32 cellular contexts compared by ENCODE assay signal in the genomic region with DNA sequence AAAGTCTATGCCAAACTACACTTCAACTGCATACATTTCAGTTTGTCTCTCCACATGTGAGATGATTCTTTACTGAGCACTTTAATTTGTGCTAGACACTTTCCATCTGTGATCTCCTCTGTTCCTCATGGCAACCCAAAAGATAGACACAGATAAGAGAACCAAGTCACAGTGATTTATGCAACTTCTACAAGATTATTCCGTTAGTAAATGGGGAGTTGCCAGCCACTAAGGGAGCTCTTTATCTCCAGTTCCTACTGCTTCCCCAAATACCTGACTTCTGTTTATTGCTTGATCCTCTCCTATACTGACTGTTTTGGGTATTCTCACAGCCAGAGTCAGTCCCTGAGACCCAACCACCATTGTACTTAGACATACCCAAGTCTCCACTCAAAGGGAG. TPM values are rescaled to one million over a fixed set of nuclear protein-coding genes. Genes with fewer than 3 reads are reported as not detected.
DNase-seq lines count a peak whose midpoint lies in the region; ATAC-seq and TF ChIP-seq lines count a peak whose summit lies in the region.
"Had no signal": no experiment of that assay in that cellular context is flagged by ENCODE, and none has a peak within 500 bp of the region (broad histone marks: within the 10 kb centered on the region; RNA-seq: fewer than 3 reads in every experiment).

No MANE protein-coding gene starts in this region.

- CTCF ChIA-PET in IMR-90 (lab: Yijun Ruan, JAX), result no interaction called here

- TF ChIP-seq CTCF in IMR-90 (conservative IDR thresholded peaks at IDR 0.05; ENCODE audit: low read depth, low read length), result no peak
- TF ChIP-seq CTCF in esophagus squamous epithelium (IDR thresholded peaks at IDR 0.05), result no peak

- no CpG with 5 or more reads among the region's 1 CpG for WGBS in IMR-90 (ENCODE audit: extremely low coverage in 2 of 2, insufficient read length in 1 of 2), 2 experiments
- WGBS in mesenchymal stem cell, result 42% methylated on average over 1 of the region's 1 CpG
- 43 to 50% methylated on average over 1 of the region's 1 CpG for WGBS in esophagus squamous epithelium, 2 donors

- H3K79me1 ChIP-seq in IMR-90 (ENCODE audit: low read depth in 1 of 2, low read length in 2 of 2), result no peaks in the 10 kb centered on the region; a peak in 1 of 4 replicates
- no peaks in the 10 kb centered on the region for H3K79me1 ChIP-seq in mesenchymal stem cell (replicated peaks; ENCODE audit: low read length, poor library complexity, severe bottlenecking)

- peak overlapping the region; percentile 35 for H2BK120ac ChIP-seq in IMR-90 (ENCODE audit: low read depth, low read length)
- H2BK120ac ChIP-seq in mesenchymal stem cell (ENCODE audit: low read depth, low read length), result no peak overlapping the region

- H2AK9ac ChIP-seq in IMR-90 (replicated peaks; ENCODE audit: low read depth, low read length, poor library complexity), result no peak overlapping the region

- peaks cover 4% of the 10 kb centered on the region; the same call in 1 of the 2 replicates for H3K4me1 ChIP-seq in IMR-90 (ENCODE audit: control insufficient read depth, insufficient read depth, low read length)
- H3K4me1 ChIP-seq in mesenchymal stem cell (ENCODE audit: control insufficient read depth, insufficient read depth, low read depth, low read length), result peaks cover 10% of the 10 kb centered on the region
- peaks cover 9 to 37% (median 15%) of the 10 kb centered on the region in 3 donors for H3K4me1 ChIP-seq in esophagus squamous epithelium
- H3K4me1 ChIP-seq: Caco-2, testis had no signal

- no peak for TF ChIP-seq RAD21 in IMR-90 (IDR thresholded peaks at IDR 0.05; ENCODE audit: low read length)

- in situ Hi-C loops in IMR-90 (cut with MboI; ENCODE audit: low sequenced_read_pairs), result no loop called here
- in situ Hi-C loops in G401 (cut with HindIII; ENCODE audit: low sequenced_read_pairs), result no loop called here

- no peaks in the 10 kb centered on the region for H3K36me3 ChIP-seq in IMR-90 (ENCODE audit: control insufficient read depth, insufficient read depth, low read length)
- no peaks in the 10 kb centered on the region for H3K36me3 ChIP-seq in SK-N-MC (ENCODE audit: insufficient read depth, low read length)
- no peaks in the 10 kb centered on the region for H3K36me3 ChIP-seq in mesenchymal stem cell (ENCODE audit: control insufficient read depth in 1 of 2, insufficient read depth in 2 of 2, low read depth in 1 of 2, low read length in 2 of 2)
- no peaks in the 10 kb centered on the region for H3K36me3 ChIP-seq in esophagus squamous epithelium
- H3K36me3 ChIP-seq: SJCRH30, vagina had no signal

- H2AK5ac ChIP-seq in IMR-90 (ENCODE audit: low read depth, low read length) (0 out of 2 replicates have a peak overlapping the region, but pooled peaks have one; percentile 49), mesenchymal stem cell (ENCODE audit: low read length, severe bottlenecking) (peak overlapping the region; percentile 54)

- no peak overlapping the region for H3K27ac ChIP-seq in IMR-90 (ENCODE audit: insufficient read depth, low read length)
- peak overlapping the region; percentile 65 for H3K27ac ChIP-seq in SK-N-MC
- H3K27ac ChIP-seq in mesenchymal stem cell (ENCODE audit: low read length, poor library complexity, severe bottlenecking), result no peak overlapping the region
- H3K27ac ChIP-seq in esophagus squamous epithelium, result peak overlapping the region in 2 of 4 donors; percentile 3 to 9
- H3K27ac ChIP-seq: SJCRH30, testis, vagina had no signal

- H3K27me3 ChIP-seq in IMR-90 (ENCODE audit: control insufficient read depth, insufficient read depth, low read length), result no peaks in the 10 kb centered on the region
- no peaks in the 10 kb centered on the region for H3K27me3 ChIP-seq in mesenchymal stem cell (ENCODE audit: control insufficient read depth in 1 of 2, insufficient read depth in 1 of 2, low read length in 2 of 2)
- H3K27me3 ChIP-seq in esophagus squamous epithelium, result no peaks in the 10 kb centered on the region
- H3K27me3 ChIP-seq: SJCRH30, testis, vagina had no signal

- dilution Hi-C loops in IMR-90 (cut with HindIII; ENCODE audit: low sequenced_read_pairs, unreplicated experiment), result no loop called here

- POLR2A ChIA-PET in IMR-90 (lab: Charles Lee; ENCODE audit: unreplicated experiment), result no interaction called here

- H4K8ac ChIP-seq in IMR-90 (ENCODE audit: low read depth in 2 of 2, low read length in 2 of 2) (no peak overlapping the region), mesenchymal stem cell (ENCODE audit: low read length) (no peak overlapping the region)

- no peak overlapping the region for H3K9ac ChIP-seq in IMR-90 (ENCODE audit: low read depth, low read length)
- H3K9ac ChIP-seq in SK-N-MC (ENCODE audit: insufficient read length), result no peak overlapping the region
- no peak overlapping the region for H3K9ac ChIP-seq in mesenchymal stem cell (ENCODE audit: low read length)

- no peak overlapping the region for H3K23ac ChIP-seq in IMR-90 (ENCODE audit: low read depth, low read length)
- no peak overlapping the region for H3K23ac ChIP-seq in mesenchymal stem cell (ENCODE audit: low read length in 2 of 2)

- H2BK20ac ChIP-seq in IMR-90 (ENCODE audit: low read depth, low read length), result peak overlapping the region; percentile 61; the same call in 1 of the 2 replicates

- H2AFZ ChIP-seq in IMR-90 (replicated peaks; ENCODE audit: low read length, poor library complexity), result no peak overlapping the region
- H2AFZ ChIP-seq in mesenchymal stem cell (ENCODE audit: low read depth, low read length), result no peak overlapping the region

- no peak overlapping the region for H3K4me3 ChIP-seq in IMR-90 (ENCODE audit: insufficient read depth, low read depth, low read length)
- H3K4me3 ChIP-seq in SK-N-MC, result no peak overlapping the region
- H3K4me3 ChIP-seq in mesenchymal stem cell (ENCODE audit: insufficient read depth in 1 of 2, low read depth in 1 of 2, low read length in 2 of 2), result no peak overlapping the region
- H3K4me3 ChIP-seq in esophagus squamous epithelium, result no peak overlapping the region
- H3K4me3 ChIP-seq: SJCRH30, testis, vagina had no signal

- ATAC-seq in IMR-90 (ENCODE audit: low read depth), result no peak
- ATAC-seq: activated CD4-positive, CD25-positive, alpha-beta regulatory T cell treated with anti-CD3 and anti-CD28 coated beads, Interleukin-2, amount 50 U/mL, for 24 hours; activated naive CD8-positive, alpha-beta T cell treated with anti-CD3 and anti-CD28 coated beads, Interleukin-2, amount 50 U/mL, for 24 hours; activated T-cell treated with anti-CD3 and anti-CD28 coated beads, Interleukin-2, amount 50 U/mL, for 72 hours; effector memory CD8-positive, alpha-beta T cell; right cardiac atrium had no signal

- no peak overlapping the region for H4K5ac ChIP-seq in IMR-90 (ENCODE audit: low read depth, low read length)

- H3K14ac ChIP-seq in IMR-90 (replicated peaks; ENCODE audit: low read depth, low read length), result no peak overlapping the region
- no peak overlapping the region for H3K14ac ChIP-seq in mesenchymal stem cell (ENCODE audit: low read length in 2 of 2)

- H3K18ac ChIP-seq in IMR-90 (ENCODE audit: low read depth, low read length) (no peak overlapping the region), mesenchymal stem cell (ENCODE audit: low read depth in 1 of 2, low read length in 2 of 2) (no peak overlapping the region)

- H3K56ac ChIP-seq in IMR-90 (ENCODE audit: extremely low read depth, insufficient read depth, low read length), result no peak overlapping the region

- no peak overlapping the region; the same call in 2 of the 3 replicates for H2BK15ac ChIP-seq in IMR-90 (ENCODE audit: low read depth, low read length)
- no peak overlapping the region for H2BK15ac ChIP-seq in mesenchymal stem cell (ENCODE audit: low read depth, poor library complexity, severe bottlenecking)

- no peak overlapping the region for H3K4me2 ChIP-seq in IMR-90 (ENCODE audit: low read depth, low read length)
- no peak overlapping the region for H3K4me2 ChIP-seq in mesenchymal stem cell (ENCODE audit: low read length, poor library complexity, severe bottlenecking)

- H4K20me1 ChIP-seq in IMR-90 (ENCODE audit: insufficient read depth, low read length), result no peaks in the 10 kb centered on the region

- H2BK5ac ChIP-seq in IMR-90 (ENCODE audit: low read depth, low read length, poor library complexity, severe bottlenecking), result no peak overlapping the region
- no peak overlapping the region for H2BK5ac ChIP-seq in mesenchymal stem cell (ENCODE audit: low read depth, low read length, poor library complexity, severe bottlenecking)

- TF ChIP-seq POLR2A in IMR-90 (IDR thresholded peaks at IDR 0.05; ENCODE audit: low read depth, low read length) (no peak), esophagus squamous epithelium (IDR thresholded peaks at IDR 0.05) (no peak)

- BruUV-seq in IMR-90 (replicated peaks; lab: Mats Ljungman, UMichigan), result no TSS peak

- H2BK12ac ChIP-seq in mesenchymal stem cell (ENCODE audit: low read length in 2 of 2), result peak overlapping the region in 1 of 2 experiments; percentile 73

- no peaks in the 10 kb centered on the region for H3K9me3 ChIP-seq in IMR-90 (ENCODE audit: control insufficient read depth, insufficient read depth, low read length)
- H3K9me3 ChIP-seq in SK-N-MC (ENCODE audit: low read depth, low read length), result no peaks in the 10 kb centered on the region
- no peaks in the 10 kb centered on the region for H3K9me3 ChIP-seq in mesenchymal stem cell (ENCODE audit: control insufficient read depth, low read length)
- H3K9me3 ChIP-seq in esophagus squamous epithelium, result no peaks in the 10 kb centered on the region
- H3K9me3 ChIP-seq: Caco-2, SJCRH30, testis, vagina had no signal

- no peak overlapping the region for H4K91ac ChIP-seq in IMR-90 (ENCODE audit: insufficient read depth, low read depth, low read length)
- no peak overlapping the region for H4K91ac ChIP-seq in mesenchymal stem cell (ENCODE audit: low read length)

- H3K4ac ChIP-seq in IMR-90 (ENCODE audit: low read depth, low read length), result no peak overlapping the region
- H3K4ac ChIP-seq in mesenchymal stem cell (ENCODE audit: low read depth in 1 of 2, low read length in 2 of 2), result no peak overlapping the region

- intact Hi-C loops in IMR-90 (cut with micrococcal nuclease), result no loop called here
- intact Hi-C loops in esophagus squamous epithelium (cut with DNase I), result no loop called here

- peaks cover 8% of the 10 kb centered on the region; the same call in 1 of the 2 replicates for H3K9me1 ChIP-seq in IMR-90 (ENCODE audit: insufficient read depth, low read length)

- peak; percentile 17 for DNase-seq in CD1c-positive myeloid dendritic cell (ENCODE audit: extremely low spot score)
- DNase-seq in IMR-90, result no peak
- DNase-seq in SK-N-MC (ENCODE audit: low read depth, low spot score), result no peak
- DNase-seq in mesenchymal stem cell, result no peak
- no peak for DNase-seq in esophagus squamous epithelium (lab: John Stamatoyannopoulos, UW)
- DNase-seq in 8988T, result no peak
- no peak for DNase-seq in G401 (ENCODE audit: low spot score)
- DNase-seq: activated CD4-positive, alpha-beta T cell treated with anti-CD3 and anti-CD28 coated beads, Interleukin-2, amount 50 U/mL, for 4 hours; activated naive CD4-positive, alpha-beta T cell; activated naive CD8-positive, alpha-beta T cell treated with anti-CD3 and anti-CD28 coated beads, Interleukin-2, amount 50 U/mL, for 24 hours; activated T-cell treated with anti-CD3 and anti-CD28 coated beads, Interleukin-2, amount 50 U/mL, for 72 hours; C1 segment of cervical spinal cord; Caco-2; caudate nucleus; DMS53; effector memory CD8-positive, alpha-beta T cell; erythroblast; foreskin fibroblast; head of caudate nucleus; kidney; midbrain; naive B cell; NCI-H1105 treated with DMSO at 0.1 percent for 48 hours; NCI-H187 treated with DMSO at 0.1 percent for 48 hours; NCI-H2227 treated with DMSO at 0.1 percent for 48 hours; NCI-H526 treated with DMSO at 0.1 percent for 48 hours; right cardiac atrium; SJCRH30; stimulated activated CD4-positive, alpha-beta T cell treated with anti-CD3 and anti-CD28 coated beads, Interleukin-1b, Interleukin-23, amount 100 ng/mL, for 48 hours; testis had no signal

RNA-seq across cellular contexts. Expression of gene AKAP13, which starts 24.1 kb away (rescaled TPM):
- total RNA-seq in IMR-90 (2012; rRNA removed), result 46.4 and 46.9 TPM in 2 replicates
- 10.4 and 11.6 TPM in 2 replicates for polyA plus RNA-seq in IMR-90 (2012; rRNA removed)
- polyA plus RNA-seq in IMR-90 (2012; cell fraction: cytosol; rRNA removed), result 5.6 and 6.4 TPM in 2 replicates
- polyA plus RNA-seq in IMR-90 (2012; cell fraction: nucleus; rRNA removed; ENCODE audit: low replicate concordance), result 34.4 and 43.0 TPM in 2 replicates
- polyA plus RNA-seq in mesenchymal stem cell (2013, experiment 1 of 2), result 16.4 TPM
- polyA plus RNA-seq in mesenchymal stem cell (2013, experiment 2 of 2), result 15.2 TPM
- 100 to 1,000 TPM in 1 of 4 donors, 10 to 100 TPM in 3; 57.3 to 178 (median 81.5) TPM for total RNA-seq in esophagus squamous epithelium
- 28.9 and 39.2 TPM in 2 replicates for total RNA-seq in G401 (2014; rRNA removed; shearing (Covaris generic))
